Comparison of ENCODE assay signal across 26 cellular contexts in the genomic region with DNA sequence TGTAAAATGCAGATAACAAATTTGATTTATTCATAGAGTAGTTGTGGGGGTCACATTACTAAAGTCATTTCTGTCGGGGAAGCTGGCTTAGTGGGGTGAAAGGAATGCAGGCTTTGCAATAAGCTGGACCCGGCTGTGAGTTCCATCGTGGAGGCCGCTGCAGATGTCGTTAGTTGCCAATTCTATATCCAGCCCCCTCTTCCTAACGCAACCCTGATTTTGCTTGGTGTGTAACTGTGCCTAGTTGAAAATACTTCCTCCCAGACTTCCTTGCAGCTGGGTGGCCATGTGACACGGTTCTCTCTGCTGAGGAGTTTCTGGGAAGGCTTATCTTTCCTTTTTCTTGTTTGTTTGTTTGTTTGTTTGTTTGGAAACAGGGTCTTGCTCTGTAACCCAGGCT. TPM values are rescaled to one million over a fixed set of nuclear protein-coding genes. Genes with fewer than 3 reads are reported as not detected.
"Had no signal": no experiment of that assay in that cellular context is flagged by ENCODE, and none has a peak within 500 bp of the region (broad histone marks: within the 10 kb centered on the region; RNA-seq: fewer than 3 reads in every experiment).

No MANE protein-coding gene starts in this region.

- H3K9me3 ChIP-seq: vagina had no signal

- H3K36me3 ChIP-seq: heart right ventricle, stomach, vagina had no signal

- H3K9me3 Mint-ChIP-seq: activated B cell treated with CpG ODN at 0.5 μM for 24 hours had no signal

- H3K4me3 ChIP-seq: heart right ventricle, lung, stomach, vagina had no signal

- H3K4me3 Mint-ChIP-seq: activated B cell treated with CpG ODN at 0.5 μM for 24 hours; activated CD4-positive, alpha-beta memory T cell treated with anti-CD3 and anti-CD28 coated beads for 36 hours; activated naive CD8-positive, alpha-beta T cell treated with anti-CD3 and anti-CD28 coated beads, Interleukin-2, amount 10 ng/mL, durations not matched to agents 7 days and 5 days; mesothelial cell of epicardium; natural killer cell treated with Interleukin-12 subunit alpha and Interleukin-12 subunit beta and Interleukin-15 and Interleukin-18, amount 100 ng/mL, for 72 hours; T-cell had no signal

- H3K36me3 Mint-ChIP-seq: activated CD4-positive, alpha-beta memory T cell treated with anti-CD3 and anti-CD28 coated beads for 36 hours; activated naive CD8-positive, alpha-beta T cell treated with anti-CD3 and anti-CD28 coated beads, Interleukin-2, amount 10 ng/mL, durations not matched to agents 7 days and 5 days; T-cell had no signal

- H3K27ac ChIP-seq: vagina had no signal

- DNase-seq: activated B cell treated with CpG ODN at 0.5 μM for 24 hours; activated CD4-positive, alpha-beta memory T cell treated with anti-CD3 and anti-CD28 coated beads for 36 hours; activated CD4-positive, alpha-beta T cell treated with anti-CD3 and anti-CD28 coated beads for 4 hours; activated naive CD4-positive, alpha-beta T cell; activated naive CD8-positive, alpha-beta T cell treated with anti-CD3 and anti-CD28 coated beads, Interleukin-2, amount 10 ng/mL, durations not matched to agents 7 days and 5 days; activated T-cell treated with anti-CD3 and anti-CD28 coated beads for 4 hours; amygdala; erythroblast; heart right ventricle; right cardiac atrium; small intestine; stimulated activated CD4-positive, alpha-beta T cell treated with anti-CD3 and anti-CD28 coated beads, Interleukin-4, amount 100 ng/mL, for 1 hour; stomach; T-cell; T-helper 9 cell; trophoblast cell had no signal

- H3K4me1 Mint-ChIP-seq: T-cell had no signal

- ATAC-seq: natural killer cell treated with Interleukin-12 subunit alpha and Interleukin-12 subunit beta and Interleukin-15 and Interleukin-18, amount 100 ng/mL, for 72 hours; right cardiac atrium; T-cell had no signal

- H3K27ac Mint-ChIP-seq: activated B cell treated with CpG ODN at 0.5 μM for 24 hours; activated CD4-positive, alpha-beta memory T cell treated with anti-CD3 and anti-CD28 coated beads for 36 hours; activated naive CD8-positive, alpha-beta T cell treated with anti-CD3 and anti-CD28 coated beads, Interleukin-2, amount 10 ng/mL, durations not matched to agents 7 days and 5 days; mesothelial cell of epicardium; T-cell had no signal

- H3K27me3 ChIP-seq: vagina had no signal

- FAIRE-seq: colon, endometrium, small intestine had no signal

RNA-seq across cellular contexts. Expression of a gene that starts 4.5 kb away (rescaled TPM):
- total RNA-seq: activated CD4-positive, alpha-beta memory T cell treated with anti-CD3 and anti-CD28 coated beads for 36 hours; cardiac septum; right cardiac atrium; temporal lobe; vagina had no signal

RNA-seq across cellular contexts. Expression of a gene that starts 36.3 kb away (rescaled TPM):
- total RNA-seq: activated B cell treated with CpG ODN at 0.5 μM for 24 hours; activated CD4-positive, alpha-beta memory T cell treated with anti-CD3 and anti-CD28 coated beads for 36 hours; activated naive CD8-positive, alpha-beta T cell treated with anti-CD3 and anti-CD28 coated beads, Interleukin-2, amount 10 ng/mL, durations not matched to agents 7 days and 5 days; cardiac septum; heart right ventricle; lung; mesothelial cell of epicardium; natural killer cell treated with Interleukin-12 subunit alpha and Interleukin-12 subunit beta and Interleukin-15 and Interleukin-18, amount 100 ng/mL, for 72 hours; omental fat pad; posterior vena cava; right cardiac atrium; stomach; T-cell; temporal lobe; vagina had no signal
- polyA plus RNA-seq: heart right ventricle, lung, right cardiac atrium, small intestine, stomach had no signal

RNA-seq across cellular contexts. Expression of a gene that starts 50.0 kb away (rescaled TPM):
- total RNA-seq: activated B cell treated with CpG ODN at 0.5 μM for 24 hours; cardiac septum; natural killer cell treated with Interleukin-12 subunit alpha and Interleukin-12 subunit beta and Interleukin-15 and Interleukin-18, amount 100 ng/mL, for 72 hours; omental fat pad; posterior vena cava; right cardiac atrium; stomach; temporal lobe; vagina had no signal
- polyA plus RNA-seq: heart right ventricle, right cardiac atrium, small intestine, stomach had no signal
